ENCODE assay signal across 8 cellular contexts in genomic region chr19:49641688-49642487, GRCh38. TPM values are rescaled to one million over a fixed set of nuclear protein-coding genes. Genes with fewer than 3 reads are reported as not detected.
DNase-seq lines count a peak whose midpoint lies in the region; ATAC-seq, FAIRE-seq and TF ChIP-seq lines count a peak whose summit lies in the region.

TSS of gene SCAF1 (plus strand) at chr19:49642209. CDS start at chr19:49645027, 2,818 bp downstream.

- DNase-seq in ACHN (peak; percentile 97), NCI-H2227 treated with DMSO at 0.1 percent for 48 hours (lab: John Stamatoyannopoulos, UW) (peak; percentile 93), bronchial epithelial cell (ENCODE audit: low read depth) (peak; percentile 96)

- FAIRE-seq in bronchial epithelial cell (lab: Jason Lieb, UNC): no peak

- TF ChIP-seq CTCF in WI38 (IDR thresholded peaks at IDR 0.05; ENCODE audit: low read depth, low read length) (no peak), bronchial epithelial cell (IDR thresholded peaks at IDR 0.05; ENCODE audit: insufficient read depth, low read length, severe bottlenecking) (no peak)

- ATAC-seq in GM18873 (IDR thresholded peaks at IDR 0.05; ENCODE audit: low FRiP score, unreplicated experiment) (peak; percentile 50), HG03139 (IDR thresholded peaks at IDR 0.05; ENCODE audit: unreplicated experiment) (peak; percentile 48)

- no peaks in the 10 kb centered on the region for H3K9me3 ChIP-seq in iPS-20b (ENCODE audit: insufficient read depth, low read depth, low read length)

- H3K4me3 ChIP-seq in WI38 (ENCODE audit: low read depth, low read length): peak within 1 kb of the TSS; percentile 69
- peak within 1 kb of the TSS; percentile 95 for H3K4me3 ChIP-seq in bronchial epithelial cell (ENCODE audit: low read depth, low read length)
- H3K4me3 ChIP-seq in iPS-20b (ENCODE audit: low read length): peak within 1 kb of the TSS; percentile 99
- H3K4me3 ChIP-seq in skin epidermis: peak within 1 kb of the TSS; percentile 77 to 97 (median 95)

- H3K27ac ChIP-seq in iPS-20b (ENCODE audit: low read length): peak within 1 kb of the TSS; percentile 95
- peak within 1 kb of the TSS; percentile 92 to 100 (median 98) for H3K27ac ChIP-seq in skin epidermis

- H3K36me3 ChIP-seq in bronchial epithelial cell (ENCODE audit: control insufficient read depth, insufficient read depth, low read length) (peaks cover 12% of the 10 kb centered on the region), iPS-20b (ENCODE audit: insufficient read depth, low read depth, low read length) (peaks cover 13% of the 10 kb centered on the region)

- H3K9ac ChIP-seq in iPS-20b (ENCODE audit: low read depth, low read length): peak within 1 kb of the TSS; percentile 99

- H3K27me3 ChIP-seq in bronchial epithelial cell (ENCODE audit: control insufficient read depth, insufficient read depth, low read length) (no peaks in the 10 kb centered on the region), iPS-20b (ENCODE audit: insufficient read depth, low read length) (peaks cover 12% of the 10 kb centered on the region)

- in situ Hi-C loops in ACHN (cut with HindIII; ENCODE audit: low pct_ligation_motif_present, low pct_unique_long_range_greater_than_20kb, low sequenced_read_pairs): no loop called here

- peaks cover 17% of the 10 kb centered on the region for H3K4me1 ChIP-seq in iPS-20b (ENCODE audit: insufficient read depth, low read length)

RNA-seq across cellular contexts. Expression of gene SCAF1, which starts in this region (rescaled TPM):
- 5.5 and 9.6 TPM in 2 replicates for total RNA-seq in bronchial epithelial cell

Comparison
In these comparisons a context has a peak if more than half of its experiments do, and no peak if none do; other contexts are left out.
1. Peak in every context shown above with its lines: DNase-seq, ATAC-seq, H3K4me3 ChIP-seq and H3K27ac ChIP-seq.